ENCODE assay signal across 17 cellular contexts in the genomic region with DNA sequence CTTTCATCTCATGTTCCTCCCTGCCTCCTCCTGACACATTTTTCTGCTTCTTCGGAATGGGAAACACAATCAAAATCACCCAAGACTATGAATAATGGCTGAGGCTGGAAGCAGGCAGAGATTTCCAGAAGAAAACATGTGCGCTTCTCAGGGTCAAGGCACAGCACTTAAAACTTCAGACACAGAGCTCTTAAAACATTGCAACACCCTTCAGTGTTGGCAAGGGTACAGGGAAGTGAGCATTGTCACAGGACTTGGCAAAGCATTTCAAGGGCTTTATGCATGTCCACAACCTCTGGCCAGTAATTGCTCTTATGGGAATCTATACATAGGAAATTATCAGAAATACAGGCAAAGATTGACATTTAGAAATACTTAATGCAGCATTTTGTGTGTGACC.
"Had no signal": no experiment of that assay in that cellular context is flagged by ENCODE, and none has a peak within 500 bp of the region (broad histone marks: within the 10 kb centered on the region; RNA-seq: fewer than 3 reads in every experiment).

No MANE protein-coding gene starts in this region.

- H3K4me3 Mint-ChIP-seq: activated T-helper 17 cell treated with anti-CD3 and anti-CD28 coated beads, Interleukin-2, amount 50 U/mL, for 72 hours; naive thymus-derived CD4-positive, alpha-beta T cell had no signal

- DNase-seq: activated CD4-positive, CD25-positive, alpha-beta regulatory T cell treated with anti-CD3 and anti-CD28 coated beads, Interleukin-2, amount 50 U/mL, for 72 hours; activated naive CD4-positive, alpha-beta T cell treated with Interleukin-2 at 50 U/mL for 16 hours; anterior cingulate cortex; dermis blood vessel endothelial cell; kidney; naive thymus-derived CD4-positive, alpha-beta T cell; retina; small intestine; stimulated activated CD4-positive, alpha-beta T cell treated with anti-CD3 and anti-CD28 coated beads, Interleukin-4, amount 100 ng/mL, for 4 hours; stimulated activated CD8-positive, alpha-beta memory T cell treated with anti-CD3 and anti-CD28 coated beads, Interleukin-4, amount 100 ng/mL, for 48 hours; stimulated activated naive CD4-positive, alpha-beta T cell treated with Interleukin-2 at 50 U/mL for 16 hours; T-helper 1 cell; T1000 had no signal

- FAIRE-seq: kidney, small intestine had no signal

- H3K9ac ChIP-seq: parathyroid adenoma had no signal

- H3K4me3 ChIP-seq: hepatocyte, SK-N-MC had no signal

- H3K4me2 ChIP-seq: hepatocyte had no signal

- H3K36me3 Mint-ChIP-seq: naive thymus-derived CD4-positive, alpha-beta T cell had no signal

- H3K27ac ChIP-seq: hepatocyte, parathyroid adenoma, SK-N-MC had no signal

- H3K27ac Mint-ChIP-seq: activated T-helper 17 cell treated with anti-CD3 and anti-CD28 coated beads, Interleukin-2, amount 50 U/mL, for 72 hours; naive thymus-derived CD4-positive, alpha-beta T cell had no signal

- H3K9me3 Mint-ChIP-seq: activated T-helper 17 cell treated with anti-CD3 and anti-CD28 coated beads, Interleukin-2, amount 50 U/mL, for 72 hours had no signal

- H3K4me1 Mint-ChIP-seq: activated T-helper 17 cell treated with anti-CD3 and anti-CD28 coated beads, Interleukin-2, amount 50 U/mL, for 72 hours; naive thymus-derived CD4-positive, alpha-beta T cell had no signal

- H3K27me3 ChIP-seq: hepatocyte had no signal

- H3K79me2 ChIP-seq: hepatocyte, parathyroid adenoma had no signal

- H2AFZ ChIP-seq: hepatocyte, parathyroid adenoma had no signal

- ATAC-seq: activated T-helper 17 cell treated with anti-CD3 and anti-CD28 coated beads, Interleukin-2, amount 50 U/mL, for 72 hours; naive thymus-derived CD4-positive, alpha-beta T cell had no signal

- H3K4me1 ChIP-seq: parathyroid adenoma had no signal
